Comparison of ENCODE assay signal across 20 cellular contexts in the genomic region with DNA sequence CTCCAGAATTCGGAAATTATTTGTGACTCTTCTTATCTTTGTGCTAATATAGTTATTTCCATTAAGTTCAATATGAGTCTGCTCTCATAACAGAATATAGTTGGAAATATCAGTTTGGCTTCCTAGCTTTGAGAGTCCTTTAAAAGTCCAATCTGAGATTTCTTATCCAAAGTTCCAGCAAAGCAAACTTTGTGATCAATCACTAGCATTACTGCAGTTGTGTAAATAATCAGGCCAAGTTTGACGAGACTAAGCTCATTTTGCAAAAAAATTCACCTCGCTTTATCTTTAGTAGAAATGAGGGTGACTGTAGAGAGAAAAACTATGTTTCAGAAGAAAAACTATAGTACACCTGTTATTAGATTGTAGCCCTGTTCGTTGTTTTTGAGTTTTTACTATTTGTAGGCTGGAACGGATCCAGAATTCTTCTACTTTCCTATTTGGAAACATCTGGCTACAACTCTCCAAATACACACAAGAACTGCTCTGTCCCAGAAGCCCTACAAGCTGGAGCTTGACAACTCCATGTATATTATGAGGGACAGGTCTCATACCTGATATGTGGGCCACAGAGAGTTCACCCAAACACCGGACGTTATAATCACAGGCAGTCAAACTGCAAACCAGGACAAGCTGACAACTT. TPM values are rescaled to one million over a fixed set of nuclear protein-coding genes. Genes with fewer than 3 reads are reported as not detected.
DNase-seq lines count a peak whose midpoint lies in the region; ATAC-seq and TF ChIP-seq lines count a peak whose summit lies in the region.
"Had no signal": no experiment of that assay in that cellular context is flagged by ENCODE, and none has a peak within 500 bp of the region (broad histone marks: within the 10 kb centered on the region; RNA-seq: fewer than 3 reads in every experiment).

No MANE protein-coding gene starts in this region.

- peaks cover 40 to 50% (median 46%) of the 10 kb centered on the region in 4 donors for H3K4me1 ChIP-seq in esophagus muscularis mucosa

- intact Hi-C loops in activated B cell treated with CpG ODN at 0.5 μM for 24 hours (cut with micrococcal nuclease) (loop anchor here (2.0 kb wide), 1 partner anchor 13 kb away; no protein-coding TSS in a partner anchor), esophagus muscularis mucosa (cut with DNase I) (no loop called here)

- no peaks in the 10 kb centered on the region for H3K36me3 ChIP-seq in esophagus muscularis mucosa
- H3K36me3 ChIP-seq: heart left ventricle, tibial nerve had no signal

- no peak overlapping the region for H3K27ac ChIP-seq in esophagus muscularis mucosa (replicated peaks in 1 of 4)
- H3K27ac ChIP-seq: GM23248, tibial nerve had no signal

- H3K9me3 ChIP-seq in esophagus muscularis mucosa: no peaks in the 10 kb centered on the region
- H3K9me3 ChIP-seq: heart left ventricle, tibial nerve had no signal

- H3K27me3 ChIP-seq in esophagus muscularis mucosa: no peaks in the 10 kb centered on the region
- H3K27me3 ChIP-seq: heart left ventricle, tibial nerve had no signal

- H3K4me3 ChIP-seq in esophagus muscularis mucosa: no peak overlapping the region
- H3K4me3 ChIP-seq: GM23248, heart left ventricle, tibial nerve had no signal

- peaks cover 7% of the 10 kb centered on the region for H3K36me3 Mint-ChIP-seq in activated T-cell treated with anti-CD3 and anti-CD28 coated beads, Interleukin-2, amount 50 U/mL, for 4 hours (ENCODE audit: insufficient read depth)
- peaks cover 20% of the 10 kb centered on the region for H3K36me3 Mint-ChIP-seq in activated B cell treated with CpG ODN at 0.5 μM for 24 hours (ENCODE audit: low read depth)
- no peaks in the 10 kb centered on the region for H3K36me3 Mint-ChIP-seq in immature natural killer cell
- H3K36me3 Mint-ChIP-seq in stimulated activated effector memory CD8-positive, alpha-beta T cell treated with anti-CD3 and anti-CD28 coated beads, Interleukin-12 subunit alpha, Interleukin-12 subunit beta, amount 100 ng/mL, for 72 hours: peaks cover 14% of the 10 kb centered on the region

- WGBS in esophagus muscularis mucosa: 51% methylated on average over 7 of the region's 7 CpGs

- TF ChIP-seq POLR2A in esophagus muscularis mucosa (IDR thresholded peaks at IDR 0.05; ENCODE audit: low read depth): no peak

- POLR2A ChIA-PET in activated B cell treated with CpG ODN at 0.5 μM for 24 hours (lab: Charles Lee): interaction anchor here (0.6 to 3.9 kb wide), 5 partner anchors 10 to 638 kb away, joined by 3 to 15 read pairs (median 4); no protein-coding TSS in a partner anchor

- H3K27me3 Mint-ChIP-seq in activated T-cell treated with anti-CD3 and anti-CD28 coated beads, Interleukin-2, amount 50 U/mL, for 4 hours (ENCODE audit: low read depth): no peaks in the 10 kb centered on the region
- no peaks in the 10 kb centered on the region for H3K27me3 Mint-ChIP-seq in activated B cell treated with CpG ODN at 0.5 μM for 24 hours
- peaks cover 0 to 1% (median 0%) of the 10 kb centered on the region in 3 donors for H3K27me3 Mint-ChIP-seq in immature natural killer cell (ENCODE audit: low read depth in 3 of 3)

- ATAC-seq in activated T-cell treated with anti-CD3 and anti-CD28 coated beads, Interleukin-2, amount 50 U/mL, for 4 hours: no peak
- no peak for ATAC-seq in activated B cell treated with CpG ODN at 0.5 μM for 24 hours (ENCODE audit: low read depth)
- no peak for ATAC-seq in stimulated activated effector memory CD8-positive, alpha-beta T cell treated with anti-CD3 and anti-CD28 coated beads, Interleukin-12 subunit alpha, Interleukin-12 subunit beta, amount 100 ng/mL, for 72 hours
- ATAC-seq: heart left ventricle, SK-N-SH treated with all-trans-retinoic acid at 6 μM for 48 hours had no signal

- TF ChIP-seq CTCF in activated B cell treated with CpG ODN at 0.5 μM for 24 hours (IDR thresholded peaks at IDR 0.05): no peak
- TF ChIP-seq CTCF in esophagus muscularis mucosa (IDR thresholded peaks at IDR 0.05): no peak

- DNase-seq in activated T-cell treated with anti-CD3 and anti-CD28 coated beads, Interleukin-2, amount 50 U/mL, for 4 hours: no peak
- no peak for DNase-seq in activated T-cell treated with anti-CD3 and anti-CD28 coated beads for 4 hours
- DNase-seq in activated B cell treated with CpG ODN at 0.5 μM for 24 hours: no peak
- no peak for DNase-seq in immature natural killer cell
- no peak for DNase-seq in stimulated activated effector memory CD8-positive, alpha-beta T cell treated with anti-CD3 and anti-CD28 coated beads, Interleukin-12 subunit alpha, Interleukin-12 subunit beta, amount 100 ng/mL, for 72 hours (ENCODE audit: low spot score in 2 of 2)
- DNase-seq in esophagus muscularis mucosa (ENCODE audit: extremely low spot score): no peak
- no peak for DNase-seq in GF-D8 (lab: John Stamatoyannopoulos, UW)
- DNase-seq in activated gamma-delta T cell treated with Interleukin-2 at 50 U/mL for 16 hours: no peak
- DNase-seq: ACHN; activated CD4-positive, alpha-beta T cell treated with anti-CD3 and anti-CD28 coated beads for 48 hours; amygdala; cerebellar nuclear complex; DND-41; effector CD8-positive, alpha-beta T cell; GM23248; heart left ventricle; NCI-H1436 treated with DMSO at 0.1 percent for 48 hours had no signal

- no peaks in the 10 kb centered on the region for H3K9me3 Mint-ChIP-seq in activated T-cell treated with anti-CD3 and anti-CD28 coated beads, Interleukin-2, amount 50 U/mL, for 4 hours
- H3K9me3 Mint-ChIP-seq in activated B cell treated with CpG ODN at 0.5 μM for 24 hours (no peaks in the 10 kb centered on the region), immature natural killer cell (no peaks in the 10 kb centered on the region)
- no peaks in the 10 kb centered on the region for H3K9me3 Mint-ChIP-seq in stimulated activated effector memory CD8-positive, alpha-beta T cell treated with anti-CD3 and anti-CD28 coated beads, Interleukin-12 subunit alpha, Interleukin-12 subunit beta, amount 100 ng/mL, for 72 hours
- H3K9me3 Mint-ChIP-seq: neural crest cell had no signal

- H3K4me1 Mint-ChIP-seq in activated T-cell treated with anti-CD3 and anti-CD28 coated beads, Interleukin-2, amount 50 U/mL, for 4 hours (ENCODE audit: low read depth): peaks cover 86% of the 10 kb centered on the region
- H3K4me1 Mint-ChIP-seq in activated B cell treated with CpG ODN at 0.5 μM for 24 hours: peaks cover 93% of the 10 kb centered on the region
- peaks cover 88 to 96% of the 10 kb centered on the region in 2 donors for H3K4me1 Mint-ChIP-seq in immature natural killer cell
- H3K4me1 Mint-ChIP-seq in stimulated activated effector memory CD8-positive, alpha-beta T cell treated with anti-CD3 and anti-CD28 coated beads, Interleukin-12 subunit alpha, Interleukin-12 subunit beta, amount 100 ng/mL, for 72 hours: peaks cover 81% of the 10 kb centered on the region

- CTCF ChIA-PET in activated B cell treated with CpG ODN at 0.5 μM for 24 hours (lab: Charles Lee): interaction anchor here (2.4 kb wide), 1 partner anchor 18 kb away, joined by 5 read pairs; no protein-coding TSS in a partner anchor

- H3K4me3 Mint-ChIP-seq in activated T-cell treated with anti-CD3 and anti-CD28 coated beads, Interleukin-2, amount 50 U/mL, for 4 hours: peak overlapping the region; percentile 20
- H3K4me3 Mint-ChIP-seq in activated B cell treated with CpG ODN at 0.5 μM for 24 hours (no peak overlapping the region), immature natural killer cell (peak overlapping the region in 4 of 5 donors; percentile 28 to 44 (median 38))
- H3K4me3 Mint-ChIP-seq in stimulated activated effector memory CD8-positive, alpha-beta T cell treated with anti-CD3 and anti-CD28 coated beads, Interleukin-12 subunit alpha, Interleukin-12 subunit beta, amount 100 ng/mL, for 72 hours: peak overlapping the region; percentile 35
- H3K4me3 Mint-ChIP-seq: neural crest cell had no signal

- no peak for TF ChIP-seq EP300 in esophagus muscularis mucosa (IDR thresholded peaks at IDR 0.05)

- peak overlapping the region; percentile 1 for H3K27ac Mint-ChIP-seq in activated B cell treated with CpG ODN at 0.5 μM for 24 hours
- peak overlapping the region in 5 of 6 donors; percentile 26 to 84 (median 70) for H3K27ac Mint-ChIP-seq in immature natural killer cell
- peak overlapping the region; percentile 70 for H3K27ac Mint-ChIP-seq in stimulated activated effector memory CD8-positive, alpha-beta T cell treated with anti-CD3 and anti-CD28 coated beads, Interleukin-12 subunit alpha, Interleukin-12 subunit beta, amount 100 ng/mL, for 72 hours

RNA-seq across cellular contexts. Expression of a gene that starts 47.8 kb away (rescaled TPM):
- 100 to 1,000 TPM; 106 to 120 (median 111) TPM for total RNA-seq in activated T-cell treated with anti-CD3 and anti-CD28 coated beads, Interleukin-2, amount 50 U/mL, for 4 hours
- 278 and 318 TPM in 2 replicates for total RNA-seq in activated B cell treated with CpG ODN at 0.5 μM for 24 hours
- 10 to 100 TPM in 1 of 3 donors, 1 to 10 TPM in 2; 1.2 to 15.8 (median 7.4) TPM for polyA plus RNA-seq in immature natural killer cell
- 100 to 1,000 TPM in 2 of 4 donors, 10 to 100 TPM in 2; 66.6 to 138 (median 101) TPM for total RNA-seq in esophagus muscularis mucosa

Comparison
In these comparisons a context has a peak if more than half of its experiments do, and no peak if none do; other contexts are left out.
1. H3K27ac Mint-ChIP-seq: peak in every context shown above with its lines; median percentile 70 in immature natural killer cell; 70 in stimulated activated effector memory CD8-positive, alpha-beta T cell treated with anti-CD3 and anti-CD28 coated beads, Interleukin-12 subunit alpha, Interleukin-12 subunit beta, amount 100 ng/mL, for 72 hours; 1 in activated B cell treated with CpG ODN at 0.5 μM for 24 hours.